Comparison of ENCODE assay signal across 1 cellular context in genomic region chr19:38335949-38336637, GRCh38.
TF ChIP-seq lines count a peak whose summit lies in the region.

No MANE protein-coding gene starts in this region.

TF ChIP-seq in HEK293, 187 proteins besides CTCF, POLR2A, EP300 and RAD21 (continued from another document and continues in another):
- TF ChIP-seq ZSCAN16 (tag by site-specific recombination; IDR thresholded peaks at IDR 0.05) (0 out of 2 replicates have a peak, but pooled peaks have one; percentile 55), IKZF3 (tag by site-specific recombination; IDR thresholded peaks at IDR 0.05) (peak; percentile 95), SCRT2 (tag by site-specific recombination; IDR thresholded peaks at IDR 0.05) (no peak), GLI4 (tag by site-specific recombination; IDR thresholded peaks at IDR 0.05) (no peak), YY1 (tag by site-specific recombination; IDR thresholded peaks at IDR 0.05) (no peak; the same call in 1 of the 2 replicates), ZNF449 (tag by site-specific recombination; IDR thresholded peaks at IDR 0.05) (no peak), ZNF174 (tag by site-specific recombination; IDR thresholded peaks at IDR 0.05) (no peak), ZNF24 (tag by site-specific recombination; IDR thresholded peaks at IDR 0.05) (no peak), ZNF112 (tag by site-specific recombination; IDR thresholded peaks at IDR 0.05) (no peak), ZNF366 (tag by site-specific recombination; conservative IDR thresholded peaks at IDR 0.05) (peak; percentile 99), ZNF19 (tag by site-specific recombination; IDR thresholded peaks at IDR 0.05; ENCODE audit: low read depth) (no peak), MZF1 (tag by site-specific recombination; IDR thresholded peaks at IDR 0.05; ENCODE audit: borderline replicate concordance) (peak; percentile 17; the same call in 1 of the 2 replicates), BCL11A (tag by site-specific recombination; IDR thresholded peaks at IDR 0.05; ENCODE audit: low read depth) (peak; percentile 69; the same call in 1 of the 2 replicates), ZNF341 (tag by site-specific recombination; IDR thresholded peaks at IDR 0.05; ENCODE audit: low read depth) (no peak; the same call in 1 of the 2 replicates), ZNF214 (tag by site-specific recombination; IDR thresholded peaks at IDR 0.05; ENCODE audit: borderline replicate concordance) (no peak), ZXDB (tag by site-specific recombination; IDR thresholded peaks at IDR 0.05) (no peak; the same call in 1 of the 2 replicates), ZNF514 (tag by site-specific recombination; IDR thresholded peaks at IDR 0.05) (no peak), ZNF776 (tag by site-specific recombination; IDR thresholded peaks at IDR 0.05; ENCODE audit: borderline replicate concordance) (no peak), ZSCAN30 (tag by site-specific recombination; IDR thresholded peaks at IDR 0.05) (no peak), SALL2 (tag by site-specific recombination; IDR thresholded peaks at IDR 0.05; ENCODE audit: borderline replicate concordance) (no peak), PRDM10 (tag by site-specific recombination; IDR thresholded peaks at IDR 0.05) (no peak), ZNF610 (tag by site-specific recombination; IDR thresholded peaks at IDR 0.05; ENCODE audit: borderline replicate concordance) (no peak), REPIN1 (tag by site-specific recombination; IDR thresholded peaks at IDR 0.05; ENCODE audit: low read depth) (peak; percentile 94; the same call in 1 of the 2 replicates), ZNF580 (tag by site-specific recombination; IDR thresholded peaks at IDR 0.05) (no peak), ZNF175 (tag by site-specific recombination; IDR thresholded peaks at IDR 0.05) (no peak), ZNF121 (tag by site-specific recombination; IDR thresholded peaks at IDR 0.05) (no peak), PRDM6 (tag by site-specific recombination; IDR thresholded peaks at IDR 0.05) (no peak), ZNF132 (tag by site-specific recombination; IDR thresholded peaks at IDR 0.05; ENCODE audit: borderline replicate concordance) (no peak), ZNF791 (tag by site-specific recombination; IDR thresholded peaks at IDR 0.05) (peak; percentile 91), ZNF114 (tag by site-specific recombination; IDR thresholded peaks at IDR 0.05) (no peak), ZNF501 (tag by site-specific recombination; IDR thresholded peaks at IDR 0.05) (peak; percentile 89), ZNF202 (tag by site-specific recombination; IDR thresholded peaks at IDR 0.05; ENCODE audit: borderline replicate concordance) (no peak), ZNF335 (tag by site-specific recombination; conservative IDR thresholded peaks at IDR 0.05) (peak; percentile 99), KLF1 (tag by site-specific recombination; IDR thresholded peaks at IDR 0.05) (no peak; the same call in 1 of the 2 replicates), HIC1 (tag by site-specific recombination; IDR thresholded peaks at IDR 0.05) (peak; percentile 100), ZNF211 (tag by site-specific recombination; IDR thresholded peaks at IDR 0.05; ENCODE audit: low read depth) (no peak; the same call in 1 of the 2 replicates), ZNF777 (tag by site-specific recombination; IDR thresholded peaks at IDR 0.05; ENCODE audit: borderline replicate concordance) (peak; percentile 99), ZNF146 (tag by site-specific recombination; IDR thresholded peaks at IDR 0.05) (no peak; the same call in 1 of the 2 replicates), ZNF473 (tag by site-specific recombination; IDR thresholded peaks at IDR 0.05) (no peak), MEIS1 (CRISPR knock-in tag; IDR thresholded peaks at IDR 0.05; ENCODE audit: borderline replicate concordance) (no peak), ZBTB48 (tag by site-specific recombination; IDR thresholded peaks at IDR 0.05) (no peak), ZFP41 (tag by site-specific recombination; IDR thresholded peaks at IDR 0.05; ENCODE audit: borderline replicate concordance) (no peak), ZNF423 (tag by site-specific recombination; IDR thresholded peaks at IDR 0.05) (no peak), ZFP3 (tag by site-specific recombination; IDR thresholded peaks at IDR 0.05; ENCODE audit: low read depth) (no peak), ZBTB21 (tag by site-specific recombination; IDR thresholded peaks at IDR 0.05) (no peak; the same call in none of the 2 replicates), ZNF639 (tag by site-specific recombination; IDR thresholded peaks at IDR 0.05) (peak; percentile 61), ZNF488 (tag by site-specific recombination; IDR thresholded peaks at IDR 0.05) (peak; percentile 68; the same call in 1 of the 2 replicates), KLF7 (tag by site-specific recombination; IDR thresholded peaks at IDR 0.05; ENCODE audit: borderline replicate concordance) (peak; percentile 88), FEZF1 (tag by site-specific recombination; IDR thresholded peaks at IDR 0.05) (peak; percentile 28; the same call in 1 of the 2 replicates), ZNF362 (tag by site-specific recombination; IDR thresholded peaks at IDR 0.05) (no peak), ZNF529 (tag by site-specific recombination; IDR thresholded peaks at IDR 0.05; ENCODE audit: insufficient replicate concordance) (no peak), ZNF404 (tag by site-specific recombination; IDR thresholded peaks at IDR 0.05) (no peak), PRDM4 (tag by site-specific recombination; IDR thresholded peaks at IDR 0.05) (peak; percentile 68), ZBTB7A (tag by site-specific recombination; IDR thresholded peaks at IDR 0.05; ENCODE audit: low read depth) (peak; percentile 92), ZNF221 (tag by site-specific recombination; IDR thresholded peaks at IDR 0.05; ENCODE audit: borderline replicate concordance) (no peak), ZNF830 (tag by site-specific recombination; IDR thresholded peaks at IDR 0.05; ENCODE audit: low read depth) (no peak), HOXD13 (CRISPR knock-in tag; IDR thresholded peaks at IDR 0.05; ENCODE audit: borderline replicate concordance) (no peak), ZNF544 (tag by site-specific recombination; IDR thresholded peaks at IDR 0.05) (no peak)
